ENCODE assay signal across 11 cellular contexts in genomic region chr20:10739575-10739974, GRCh38.
DNase-seq lines count a peak whose midpoint lies in the region; ATAC-seq and TF ChIP-seq lines count a peak whose summit lies in the region.
"Had no signal": no experiment of that assay in that cellular context is flagged by ENCODE, and none has a peak within 500 bp of the region (broad histone marks: within the 10 kb centered on the region; RNA-seq: fewer than 3 reads in every experiment).

No MANE protein-coding gene starts in this region.

- H3K9me3 Mint-ChIP-seq in naive thymus-derived CD8-positive, alpha-beta T cell, result no peaks in the 10 kb centered on the region
- H3K9me3 Mint-ChIP-seq: activated T-helper 17 cell treated with anti-CD3 and anti-CD28 coated beads, Interleukin-2, amount 50 U/mL, for 72 hours had no signal

- peaks cover 1 to 20% (median 5%) of the 10 kb centered on the region in 5 donors for H3K27me3 Mint-ChIP-seq in naive thymus-derived CD8-positive, alpha-beta T cell

- H3K4me3 ChIP-seq in ascending aorta (peak overlapping the region; percentile 41 to 62), SJCRH30 (no peak overlapping the region)

- POLR2A ChIA-PET in naive thymus-derived CD8-positive, alpha-beta T cell (lab: Charles Lee), result no interaction called here

- H3K36me3 ChIP-seq in ascending aorta (no peaks in the 10 kb centered on the region), SJCRH30 (no peaks in the 10 kb centered on the region)

- TF ChIP-seq CTCF in ascending aorta (IDR thresholded peaks at IDR 0.05), result no peak

- DNase-seq in AG20443 (ENCODE audit: low spot score), result peak; percentile 41
- no peak for DNase-seq in ascending aorta (ENCODE audit: low spot score in 2 of 2)
- no peak for DNase-seq in left cardiac atrium
- DNase-seq in renal cortical epithelial cell (ENCODE audit: low read depth), result peak; percentile 8
- DNase-seq in SJCRH30, result no peak
- no peak for DNase-seq in naive thymus-derived CD8-positive, alpha-beta T cell
- no peak for DNase-seq in head of caudate nucleus
- DNase-seq in stimulated activated CD4-positive, alpha-beta T cell treated with anti-CD3 and anti-CD28 coated beads, Interleukin-2, amount 100 ng/mL, for 24 hours, result no peak
- DNase-seq: AML-193, GF-D8 had no signal

- H3K27ac ChIP-seq in ascending aorta, result peak overlapping the region; percentile 56 to 70
- no peak overlapping the region for H3K27ac ChIP-seq in SJCRH30

- no peak overlapping the region for H3K27ac Mint-ChIP-seq in naive thymus-derived CD8-positive, alpha-beta T cell
- H3K27ac Mint-ChIP-seq: activated T-helper 17 cell treated with anti-CD3 and anti-CD28 coated beads, Interleukin-2, amount 50 U/mL, for 72 hours had no signal

- H3K36me3 Mint-ChIP-seq in naive thymus-derived CD8-positive, alpha-beta T cell, result no peaks in the 10 kb centered on the region

- peaks cover 0 to 2% (median 0%) of the 10 kb centered on the region in 4 donors for H3K4me1 Mint-ChIP-seq in naive thymus-derived CD8-positive, alpha-beta T cell
- H3K4me1 Mint-ChIP-seq: activated T-helper 17 cell treated with anti-CD3 and anti-CD28 coated beads, Interleukin-2, amount 50 U/mL, for 72 hours had no signal

- H3K4me3 Mint-ChIP-seq in naive thymus-derived CD8-positive, alpha-beta T cell, result no peak overlapping the region
- H3K4me3 Mint-ChIP-seq: activated T-helper 17 cell treated with anti-CD3 and anti-CD28 coated beads, Interleukin-2, amount 50 U/mL, for 72 hours had no signal

- peak; percentile 66 to 77 for ATAC-seq in left cardiac atrium
- no peak for ATAC-seq in naive thymus-derived CD8-positive, alpha-beta T cell
- ATAC-seq: activated T-helper 17 cell treated with anti-CD3 and anti-CD28 coated beads, Interleukin-2, amount 50 U/mL, for 72 hours had no signal

- H3K27me3 ChIP-seq in ascending aorta (no peaks in the 10 kb centered on the region), SJCRH30 (peaks cover 3% of the 10 kb centered on the region; the same call in 1 of the 2 replicates)

- H3K4me1 ChIP-seq in ascending aorta (peaks cover 4 to 7% of the 10 kb centered on the region in 2 donors), SJCRH30 (no peaks in the 10 kb centered on the region)

- intact Hi-C loops in ascending aorta (cut with DNase I), result loop anchor here (10.0 kb wide), 1 partner anchor 185 kb away; no protein-coding TSS in a partner anchor
- intact Hi-C loops in left cardiac atrium (cut with DNase I), result no loop called here
- intact Hi-C loops in head of caudate nucleus (cut with DNase I), result no loop called here

- no peaks in the 10 kb centered on the region for H3K9me3 ChIP-seq in ascending aorta
- no peaks in the 10 kb centered on the region for H3K9me3 ChIP-seq in SJCRH30 (replicated peaks)

Comparison
In these comparisons a context has a peak if more than half of its experiments do, and no peak if none do; other contexts are left out.
1. DNase-seq: peak in AG20443 (single experiment) and renal cortical epithelial cell (single experiment); none in ascending aorta (0 of 2), left cardiac atrium (single experiment), SJCRH30 (0 of 2), naive thymus-derived CD8-positive, alpha-beta T cell (0 of 10), head of caudate nucleus (0 of 42) and stimulated activated CD4-positive, alpha-beta T cell treated with anti-CD3 and anti-CD28 coated beads, Interleukin-2, amount 100 ng/mL, for 24 hours (0 of 2).
2. ATAC-seq: peak in left cardiac atrium (2 of 2); none in naive thymus-derived CD8-positive, alpha-beta T cell (0 of 2).